23 cellular contexts compared by ENCODE assay signal in the genomic region with DNA sequence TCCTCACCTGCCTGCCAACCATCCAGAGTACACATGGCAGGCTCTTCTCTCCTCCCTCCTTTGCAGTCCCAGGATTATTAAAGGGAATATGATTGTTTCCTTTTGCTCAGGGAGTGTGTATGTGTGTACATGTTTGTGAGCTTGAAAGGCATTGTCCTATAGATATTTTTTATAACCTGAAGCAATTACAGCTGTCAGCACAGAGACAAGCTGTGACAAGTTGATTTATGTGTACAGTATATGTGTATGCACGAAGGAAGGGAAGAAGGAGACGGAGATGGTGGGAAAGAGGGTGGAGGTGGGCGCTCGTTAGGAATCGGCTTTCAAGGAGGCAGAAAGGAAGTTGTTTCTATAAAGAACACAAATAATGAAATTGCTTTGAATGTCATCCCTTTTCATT.
DNase-seq lines count a peak whose midpoint lies in the region; ATAC-seq and TF ChIP-seq lines count a peak whose summit lies in the region.
"Had no signal": no experiment of that assay in that cellular context is flagged by ENCODE, and none has a peak within 500 bp of the region (broad histone marks: within the 10 kb centered on the region; RNA-seq: fewer than 3 reads in every experiment).

No MANE protein-coding gene starts in this region.

- intact Hi-C loops in left ventricle myocardium superior (cut with micrococcal nuclease), result no loop called here

- ATAC-seq in RWPE2 (ENCODE audit: low read depth) (no peak), HG03135 (IDR thresholded peaks at IDR 0.05; ENCODE audit: unreplicated experiment) (no peak), left ventricle myocardium superior (no peak)
- ATAC-seq: A549, GM12878, HepG2 had no signal

- peak overlapping the region; percentile 74 for H3K27ac ChIP-seq in RWPE2 (ENCODE audit: poor library complexity, severe bottlenecking)
- peak overlapping the region; percentile 77 for H3K27ac ChIP-seq in epithelial cell of prostate
- no peak overlapping the region for H3K27ac ChIP-seq in brain microvascular endothelial cell
- H3K27ac ChIP-seq: A549, KMS-11 had no signal

- H3K4me1 ChIP-seq in RWPE2 (ENCODE audit: insufficient read depth, poor library complexity, severe bottlenecking), result peaks cover 31% of the 10 kb centered on the region
- H3K4me1 ChIP-seq: A549 had no signal

- DNase-seq in NCI-H748 (lab: John Stamatoyannopoulos, UW; ENCODE audit: unreplicated experiment), result peak; percentile 34
- DNase-seq in NCI-H748 treated with DMSO at 0.1 percent for 48 hours (lab: John Stamatoyannopoulos, UW), result no peak
- DNase-seq in RWPE2 (ENCODE audit: low spot score), result no peak
- no peak for DNase-seq in epithelial cell of prostate (ENCODE audit: low read depth, low spot score)
- no peak for DNase-seq in brain microvascular endothelial cell
- DNase-seq in HuH-7 (ENCODE audit: low spot score), result no peak
- DNase-seq in left ventricle myocardium superior, result no peak
- DNase-seq: CD4-positive, CD25-positive, alpha-beta regulatory T cell; DMS79 treated with DMSO at 0.1 percent for 48 hours; H7; HFFc6; NCI-H1092 treated with DMSO at 0.1 percent for 48 hours; NCI-H187; NCI-H2107; NCI-H345; NCI-H524; OCI-M1; Right ventricle myocardium superior had no signal

- no peaks in the 10 kb centered on the region for H3K9me3 ChIP-seq in RWPE2 (ENCODE audit: severe bottlenecking)
- H3K9me3 ChIP-seq: A549 had no signal

- no peak for TF ChIP-seq CTCF in RWPE2 (IDR thresholded peaks at IDR 0.05; ENCODE audit: poor library complexity, severe bottlenecking)
- TF ChIP-seq CTCF in brain microvascular endothelial cell (IDR thresholded peaks at IDR 0.05; ENCODE audit: low read depth, low read length, missing control alignments), result no peak

- H3K27me3 ChIP-seq in RWPE2 (ENCODE audit: insufficient read depth, poor library complexity, severe bottlenecking), result no peaks in the 10 kb centered on the region
- H3K27me3 ChIP-seq in brain microvascular endothelial cell (replicated peaks), result no peaks in the 10 kb centered on the region

- H3K4me3 ChIP-seq in RWPE2 (ENCODE audit: severe bottlenecking), result no peak overlapping the region
- no peak overlapping the region for H3K4me3 ChIP-seq in brain microvascular endothelial cell (ENCODE audit: low read depth, low read length)
- H3K4me3 ChIP-seq: A549, GM12878 had no signal

- in situ Hi-C loops in brain microvascular endothelial cell (cut with HindIII; ENCODE audit: low pct_ligation_motif_present, low sequenced_read_pairs), result loop anchor here (25.0 kb wide), 2 partner anchors 170 to 205 kb away; no protein-coding TSS in a partner anchor

- H3K36me3 ChIP-seq in RWPE2 (ENCODE audit: low read depth) (peaks cover 7% of the 10 kb centered on the region), brain microvascular endothelial cell (replicated peaks) (no peaks in the 10 kb centered on the region)
